Comparison of ENCODE assay signal across 1 cellular context in the genomic region with DNA sequence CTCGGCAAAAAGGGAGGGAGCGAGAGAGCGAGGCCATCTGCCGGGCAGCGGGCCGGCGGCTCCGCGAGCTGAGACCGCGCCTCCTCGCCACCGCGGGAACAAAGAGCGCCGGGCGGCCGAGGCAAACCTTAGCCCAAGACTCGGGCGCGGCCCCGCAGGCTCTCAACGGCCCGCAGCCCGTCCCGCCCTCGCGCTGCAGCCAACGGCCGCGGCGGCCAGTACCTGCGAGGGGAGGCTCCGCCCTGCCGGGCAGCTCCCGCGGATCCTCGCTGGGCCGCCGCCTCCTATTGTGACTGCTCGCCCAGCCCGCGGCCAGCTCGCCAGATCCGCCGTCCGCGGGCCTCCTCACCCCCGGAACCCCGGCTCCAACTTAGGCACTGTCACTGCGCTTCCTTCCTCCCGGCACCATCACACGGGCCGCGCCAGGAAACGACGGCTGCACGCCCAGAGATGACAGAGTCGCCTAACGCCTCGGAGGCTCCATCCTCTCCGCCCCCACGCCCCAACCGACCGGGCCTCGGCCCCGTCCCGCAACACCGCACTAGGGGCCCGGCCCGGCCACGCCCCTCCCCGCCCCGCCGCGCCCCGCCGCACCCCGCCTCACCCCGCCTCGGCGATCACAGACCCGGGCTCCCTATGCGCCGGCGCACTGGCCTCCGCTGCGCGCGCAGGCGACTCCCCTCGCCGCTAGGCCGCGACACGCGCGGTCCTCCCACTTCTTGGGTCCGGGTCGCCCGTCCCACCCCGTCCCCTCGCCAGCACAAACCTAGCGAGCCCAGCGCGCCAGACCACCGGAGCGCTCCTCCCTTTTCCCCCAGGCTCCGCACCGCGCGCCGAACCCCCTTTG.
TF ChIP-seq lines count a peak whose summit lies in the region.

No MANE protein-coding gene starts in this region.

TF ChIP-seq in HepG2, 621 proteins besides CTCF, POLR2A, EP300 and RAD21 (continued from another document and continues in another):
- TF ChIP-seq, protein P1, sequence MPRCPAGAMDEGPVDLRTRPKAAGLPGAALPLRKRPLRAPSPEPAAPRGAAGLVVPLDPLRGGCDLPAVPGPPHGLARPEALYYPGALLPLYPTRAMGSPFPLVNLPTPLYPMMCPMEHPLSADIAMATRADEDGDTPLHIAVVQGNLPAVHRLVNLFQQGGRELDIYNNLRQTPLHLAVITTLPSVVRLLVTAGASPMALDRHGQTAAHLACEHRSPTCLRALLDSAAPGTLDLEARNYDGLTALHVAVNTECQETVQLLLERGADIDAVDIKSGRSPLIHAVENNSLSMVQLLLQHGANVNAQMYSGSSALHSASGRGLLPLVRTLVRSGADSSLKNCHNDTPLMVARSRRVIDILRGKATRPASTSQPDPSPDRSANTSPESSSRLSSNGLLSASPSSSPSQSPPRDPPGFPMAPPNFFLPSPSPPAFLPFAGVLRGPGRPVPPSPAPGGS (CRISPR knock-in tag; IDR thresholded peaks at IDR 0.05) = peak; percentile 68
- TF ChIP-seq TBX2 (CRISPR knock-in tag; IDR thresholded peaks at IDR 0.05; ENCODE audit: borderline replicate concordance) (peak; percentile 53), DNMT1 (CRISPR knock-in tag; IDR thresholded peaks at IDR 0.05) (no peak; the same call in 1 of the 2 replicates), ZNF556 (CRISPR knock-in tag; IDR thresholded peaks at IDR 0.05; ENCODE audit: borderline replicate concordance) (peak; percentile 40; the same call in 1 of the 2 replicates), EEA1 (CRISPR knock-in tag; IDR thresholded peaks at IDR 0.05; ENCODE audit: borderline replicate concordance) (no peak), TGIF2 (CRISPR knock-in tag; IDR thresholded peaks at IDR 0.05) (peak; percentile 54), BCL6 (CRISPR knock-in tag; IDR thresholded peaks at IDR 0.05) (no peak), ZNF563 (CRISPR knock-in tag; IDR thresholded peaks at IDR 0.05) (peak; percentile 79), ZFP36L2 (CRISPR knock-in tag; IDR thresholded peaks at IDR 0.05) (no peak), ZNF430 (CRISPR knock-in tag; IDR thresholded peaks at IDR 0.05) (peak; percentile 14; the same call in 1 of the 2 replicates), KLF12 (CRISPR knock-in tag; IDR thresholded peaks at IDR 0.05; ENCODE audit: borderline replicate concordance) (peak; percentile 89; the same call in 1 of the 2 replicates), ZNF775 (CRISPR knock-in tag; IDR thresholded peaks at IDR 0.05; ENCODE audit: borderline replicate concordance) (no peak), FOXK2 (IDR thresholded peaks at IDR 0.05) (no peak; the same call in 1 of the 2 replicates), RBM39 (IDR thresholded peaks at IDR 0.05; ENCODE audit: low read depth, low read length, poor library complexity, severe bottlenecking) (no peak), MXD4 (CRISPR knock-in tag; IDR thresholded peaks at IDR 0.05) (peak; percentile 60), AGO2 (optimal IDR thresholded peaks at IDR 0.05; ENCODE audit: low read depth, low read length) (peak; percentile 85), KDM6A (CRISPR knock-in tag; IDR thresholded peaks at IDR 0.05; ENCODE audit: low read depth) (no peak), ZNF768 (CRISPR knock-in tag; IDR thresholded peaks at IDR 0.05) (peak; percentile 23; the same call in 1 of the 2 replicates), ARID2 (CRISPR knock-in tag; IDR thresholded peaks at IDR 0.05; ENCODE audit: borderline replicate concordance) (no peak), ATF1 (CRISPR knock-in tag; IDR thresholded peaks at IDR 0.05) (no peak), ZEB1 (IDR thresholded peaks at IDR 0.05; ENCODE audit: insufficient replicate concordance, low read depth) (no peak), TARDBP (CRISPR knock-in tag; IDR thresholded peaks at IDR 0.05) (peak; percentile 27), ZNF282 (IDR thresholded peaks at IDR 0.05; ENCODE audit: partially characterized antibody) (no peak), ZNF337 (CRISPR knock-in tag; IDR thresholded peaks at IDR 0.05; ENCODE audit: borderline replicate concordance, low read depth) (no peak), ZSCAN12 (CRISPR knock-in tag; IDR thresholded peaks at IDR 0.05) (0 out of 2 replicates have a peak, but pooled peaks have one; percentile 71), FOXO1 (CRISPR knock-in tag; IDR thresholded peaks at IDR 0.05) (peak; percentile 16; the same call in 1 of the 2 replicates), ZNF354B (CRISPR knock-in tag; IDR thresholded peaks at IDR 0.05) (no peak), HDAC6 (IDR thresholded peaks at IDR 0.05; ENCODE audit: low read depth, low read length) (no peak), HNRNPK (IDR thresholded peaks at IDR 0.05; ENCODE audit: low read depth, low read length, poor library complexity, severe bottlenecking) (no peak), YY1 (IDR thresholded peaks at IDR 0.05; ENCODE audit: insufficient read depth, insufficient replicate concordance, low read depth, low read length) (peak; percentile 54), SRSF1 (optimal IDR thresholded peaks at IDR 0.05; ENCODE audit: low read depth, low read length) (no peak), REPIN1 (CRISPR knock-in tag; IDR thresholded peaks at IDR 0.05; ENCODE audit: borderline replicate concordance, low read depth) (no peak), ZNF138 (CRISPR knock-in tag; IDR thresholded peaks at IDR 0.05; ENCODE audit: low read depth) (peak; percentile 34; the same call in 1 of the 2 replicates), ZNF777 (CRISPR knock-in tag; IDR thresholded peaks at IDR 0.05) (peak; percentile 69), ONECUT2 (CRISPR knock-in tag; IDR thresholded peaks at IDR 0.05) (no peak)
- TF ChIP-seq, protein P2, sequence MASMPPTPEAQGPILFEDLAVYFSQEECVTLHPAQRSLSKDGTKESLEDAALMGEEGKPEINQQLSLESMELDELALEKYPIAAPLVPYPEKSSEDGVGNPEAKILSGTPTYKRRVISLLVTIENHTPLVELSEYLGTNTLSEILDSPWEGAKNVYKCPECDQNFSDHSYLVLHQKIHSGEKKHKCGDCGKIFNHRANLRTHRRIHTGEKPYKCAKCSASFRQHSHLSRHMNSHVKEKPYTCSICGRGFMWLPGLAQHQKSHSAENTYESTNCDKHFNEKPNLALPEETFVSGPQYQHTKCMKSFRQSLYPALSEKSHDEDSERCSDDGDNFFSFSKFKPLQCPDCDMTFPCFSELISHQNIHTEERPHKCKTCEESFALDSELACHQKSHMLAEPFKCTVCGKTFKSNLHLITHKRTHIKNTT (CRISPR knock-in tag; IDR thresholded peaks at IDR 0.05) = no peak
- TF ChIP-seq, protein P3, sequence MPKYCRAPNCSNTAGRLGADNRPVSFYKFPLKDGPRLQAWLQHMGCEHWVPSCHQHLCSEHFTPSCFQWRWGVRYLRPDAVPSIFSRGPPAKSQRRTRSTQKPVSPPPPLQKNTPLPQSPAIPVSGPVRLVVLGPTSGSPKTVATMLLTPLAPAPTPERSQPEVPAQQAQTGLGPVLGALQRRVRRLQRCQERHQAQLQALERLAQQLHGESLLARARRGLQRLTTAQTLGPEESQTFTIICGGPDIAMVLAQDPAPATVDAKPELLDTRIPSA (CRISPR knock-in tag; IDR thresholded peaks at IDR 0.05; ENCODE audit: borderline replicate concordance) = no peak
- TF ChIP-seq, protein P4, sequence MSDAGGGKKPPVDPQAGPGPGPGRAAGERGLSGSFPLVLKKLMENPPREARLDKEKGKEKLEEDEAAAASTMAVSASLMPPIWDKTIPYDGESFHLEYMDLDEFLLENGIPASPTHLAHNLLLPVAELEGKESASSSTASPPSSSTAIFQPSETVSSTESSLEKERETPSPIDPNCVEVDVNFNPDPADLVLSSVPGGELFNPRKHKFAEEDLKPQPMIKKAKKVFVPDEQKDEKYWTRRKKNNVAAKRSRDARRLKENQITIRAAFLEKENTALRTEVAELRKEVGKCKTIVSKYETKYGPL (CRISPR knock-in tag; IDR thresholded peaks at IDR 0.05) = 0 out of 2 replicates have a peak, but pooled peaks have one; percentile 35
- TF ChIP-seq, protein P5, sequence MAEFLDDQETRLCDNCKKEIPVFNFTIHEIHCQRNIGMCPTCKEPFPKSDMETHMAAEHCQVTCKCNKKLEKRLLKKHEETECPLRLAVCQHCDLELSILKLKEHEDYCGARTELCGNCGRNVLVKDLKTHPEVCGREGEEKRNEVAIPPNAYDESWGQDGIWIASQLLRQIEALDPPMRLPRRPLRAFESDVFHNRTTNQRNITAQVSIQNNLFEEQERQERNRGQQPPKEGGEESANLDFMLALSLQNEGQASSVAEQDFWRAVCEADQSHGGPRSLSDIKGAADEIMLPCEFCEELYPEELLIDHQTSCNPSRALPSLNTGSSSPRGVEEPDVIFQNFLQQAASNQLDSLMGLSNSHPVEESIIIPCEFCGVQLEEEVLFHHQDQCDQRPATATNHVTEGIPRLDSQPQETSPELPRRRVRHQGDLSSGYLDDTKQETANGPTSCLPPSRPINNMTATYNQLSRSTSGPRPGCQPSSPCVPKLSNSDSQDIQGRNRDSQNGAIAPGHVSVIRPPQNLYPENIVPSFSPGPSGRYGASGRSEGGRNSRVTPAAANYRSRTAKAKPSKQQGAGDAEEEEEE (CRISPR knock-in tag; IDR thresholded peaks at IDR 0.05; ENCODE audit: borderline replicate concordance) = no peak
- TF ChIP-seq, protein P6, sequence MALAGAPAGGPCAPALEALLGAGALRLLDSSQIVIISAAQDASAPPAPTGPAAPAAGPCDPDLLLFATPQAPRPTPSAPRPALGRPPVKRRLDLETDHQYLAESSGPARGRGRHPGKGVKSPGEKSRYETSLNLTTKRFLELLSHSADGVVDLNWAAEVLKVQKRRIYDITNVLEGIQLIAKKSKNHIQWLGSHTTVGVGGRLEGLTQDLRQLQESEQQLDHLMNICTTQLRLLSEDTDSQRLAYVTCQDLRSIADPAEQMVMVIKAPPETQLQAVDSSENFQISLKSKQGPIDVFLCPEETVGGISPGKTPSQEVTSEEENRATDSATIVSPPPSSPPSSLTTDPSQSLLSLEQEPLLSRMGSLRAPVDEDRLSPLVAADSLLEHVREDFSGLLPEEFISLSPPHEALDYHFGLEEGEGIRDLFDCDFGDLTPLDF (CRISPR knock-in tag; IDR thresholded peaks at IDR 0.05) = peak; percentile 49
- TF ChIP-seq, protein P7, sequence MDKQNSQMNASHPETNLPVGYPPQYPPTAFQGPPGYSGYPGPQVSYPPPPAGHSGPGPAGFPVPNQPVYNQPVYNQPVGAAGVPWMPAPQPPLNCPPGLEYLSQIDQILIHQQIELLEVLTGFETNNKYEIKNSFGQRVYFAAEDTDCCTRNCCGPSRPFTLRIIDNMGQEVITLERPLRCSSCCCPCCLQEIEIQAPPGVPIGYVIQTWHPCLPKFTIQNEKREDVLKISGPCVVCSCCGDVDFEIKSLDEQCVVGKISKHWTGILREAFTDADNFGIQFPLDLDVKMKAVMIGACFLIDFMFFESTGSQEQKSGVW (CRISPR knock-in tag; IDR thresholded peaks at IDR 0.05; ENCODE audit: borderline replicate concordance) = no peak
- TF ChIP-seq, protein P8, sequence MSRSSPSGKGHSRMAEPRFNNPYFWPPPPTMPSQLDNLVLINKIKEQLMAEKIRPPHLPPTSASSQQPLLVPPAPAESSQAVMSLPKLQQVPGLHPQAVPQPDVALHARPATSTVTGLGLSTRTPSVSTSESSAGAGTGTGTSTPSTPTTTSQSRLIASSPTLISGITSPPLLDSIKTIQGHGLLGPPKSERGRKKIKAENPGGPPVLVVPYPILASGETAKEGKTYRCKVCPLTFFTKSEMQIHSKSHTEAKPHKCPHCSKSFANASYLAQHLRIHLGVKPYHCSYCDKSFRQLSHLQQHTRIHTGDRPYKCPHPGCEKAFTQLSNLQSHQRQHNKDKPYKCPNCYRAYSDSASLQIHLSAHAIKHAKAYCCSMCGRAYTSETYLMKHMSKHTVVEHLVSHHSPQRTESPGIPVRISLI (CRISPR knock-in tag; IDR thresholded peaks at IDR 0.05; ENCODE audit: borderline replicate concordance) = no peak
- TF ChIP-seq, protein P9, sequence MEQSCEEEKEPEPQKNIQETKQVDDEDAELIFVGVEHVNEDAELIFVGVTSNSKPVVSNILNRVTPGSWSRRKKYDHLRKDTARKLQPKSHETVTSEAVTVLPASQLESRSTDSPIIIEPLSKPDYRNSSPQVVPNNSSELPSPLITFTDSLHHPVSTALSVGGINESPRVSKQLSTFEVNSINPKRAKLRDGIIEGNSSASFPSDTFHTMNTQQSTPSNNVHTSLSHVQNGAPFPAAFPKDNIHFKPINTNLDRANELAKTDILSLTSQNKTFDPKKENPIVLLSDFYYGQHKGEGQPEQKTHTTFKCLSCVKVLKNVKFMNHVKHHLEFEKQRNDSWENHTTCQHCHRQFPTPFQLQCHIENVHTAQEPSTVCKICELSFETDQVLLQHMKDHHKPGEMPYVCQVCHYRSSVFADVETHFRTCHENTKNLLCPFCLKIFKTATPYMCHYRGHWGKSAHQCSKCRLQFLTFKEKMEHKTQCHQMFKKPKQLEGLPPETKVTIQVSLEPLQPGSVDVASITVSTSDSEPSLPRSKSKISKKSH (CRISPR knock-in tag; IDR thresholded peaks at IDR 0.05; ENCODE audit: borderline replicate concordance) = no peak
- TF ChIP-seq, protein P10, sequence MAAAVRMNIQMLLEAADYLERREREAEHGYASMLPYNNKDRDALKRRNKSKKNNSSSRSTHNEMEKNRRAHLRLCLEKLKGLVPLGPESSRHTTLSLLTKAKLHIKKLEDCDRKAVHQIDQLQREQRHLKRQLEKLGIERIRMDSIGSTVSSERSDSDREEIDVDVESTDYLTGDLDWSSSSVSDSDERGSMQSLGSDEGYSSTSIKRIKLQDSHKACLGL (CRISPR knock-in tag; IDR thresholded peaks at IDR 0.05) = peak; percentile 56
- TF ChIP-seq, protein P11, sequence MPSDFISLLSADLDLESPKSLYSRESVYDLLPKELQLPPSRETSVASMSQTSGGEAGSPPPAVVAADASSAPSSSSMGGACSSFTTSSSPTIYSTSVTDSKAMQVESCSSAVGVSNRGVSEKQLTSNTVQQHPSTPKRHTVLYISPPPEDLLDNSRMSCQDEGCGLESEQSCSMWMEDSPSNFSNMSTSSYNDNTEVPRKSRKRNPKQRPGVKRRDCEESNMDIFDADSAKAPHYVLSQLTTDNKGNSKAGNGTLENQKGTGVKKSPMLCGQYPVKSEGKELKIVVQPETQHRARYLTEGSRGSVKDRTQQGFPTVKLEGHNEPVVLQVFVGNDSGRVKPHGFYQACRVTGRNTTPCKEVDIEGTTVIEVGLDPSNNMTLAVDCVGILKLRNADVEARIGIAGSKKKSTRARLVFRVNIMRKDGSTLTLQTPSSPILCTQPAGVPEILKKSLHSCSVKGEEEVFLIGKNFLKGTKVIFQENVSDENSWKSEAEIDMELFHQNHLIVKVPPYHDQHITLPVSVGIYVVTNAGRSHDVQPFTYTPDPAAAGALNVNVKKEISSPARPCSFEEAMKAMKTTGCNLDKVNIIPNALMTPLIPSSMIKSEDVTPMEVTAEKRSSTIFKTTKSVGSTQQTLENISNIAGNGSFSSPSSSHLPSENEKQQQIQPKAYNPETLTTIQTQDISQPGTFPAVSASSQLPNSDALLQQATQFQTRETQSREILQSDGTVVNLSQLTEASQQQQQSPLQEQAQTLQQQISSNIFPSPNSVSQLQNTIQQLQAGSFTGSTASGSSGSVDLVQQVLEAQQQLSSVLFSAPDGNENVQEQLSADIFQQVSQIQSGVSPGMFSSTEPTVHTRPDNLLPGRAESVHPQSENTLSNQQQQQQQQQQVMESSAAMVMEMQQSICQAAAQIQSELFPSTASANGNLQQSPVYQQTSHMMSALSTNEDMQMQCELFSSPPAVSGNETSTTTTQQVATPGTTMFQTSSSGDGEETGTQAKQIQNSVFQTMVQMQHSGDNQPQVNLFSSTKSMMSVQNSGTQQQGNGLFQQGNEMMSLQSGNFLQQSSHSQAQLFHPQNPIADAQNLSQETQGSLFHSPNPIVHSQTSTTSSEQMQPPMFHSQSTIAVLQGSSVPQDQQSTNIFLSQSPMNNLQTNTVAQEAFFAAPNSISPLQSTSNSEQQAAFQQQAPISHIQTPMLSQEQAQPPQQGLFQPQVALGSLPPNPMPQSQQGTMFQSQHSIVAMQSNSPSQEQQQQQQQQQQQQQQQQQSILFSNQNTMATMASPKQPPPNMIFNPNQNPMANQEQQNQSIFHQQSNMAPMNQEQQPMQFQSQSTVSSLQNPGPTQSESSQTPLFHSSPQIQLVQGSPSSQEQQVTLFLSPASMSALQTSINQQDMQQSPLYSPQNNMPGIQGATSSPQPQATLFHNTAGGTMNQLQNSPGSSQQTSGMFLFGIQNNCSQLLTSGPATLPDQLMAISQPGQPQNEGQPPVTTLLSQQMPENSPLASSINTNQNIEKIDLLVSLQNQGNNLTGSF (CRISPR knock-in tag; IDR thresholded peaks at IDR 0.05) = peak; percentile 76
